Comparison of ENCODE assay signal across 20 cellular contexts in the genomic region with DNA sequence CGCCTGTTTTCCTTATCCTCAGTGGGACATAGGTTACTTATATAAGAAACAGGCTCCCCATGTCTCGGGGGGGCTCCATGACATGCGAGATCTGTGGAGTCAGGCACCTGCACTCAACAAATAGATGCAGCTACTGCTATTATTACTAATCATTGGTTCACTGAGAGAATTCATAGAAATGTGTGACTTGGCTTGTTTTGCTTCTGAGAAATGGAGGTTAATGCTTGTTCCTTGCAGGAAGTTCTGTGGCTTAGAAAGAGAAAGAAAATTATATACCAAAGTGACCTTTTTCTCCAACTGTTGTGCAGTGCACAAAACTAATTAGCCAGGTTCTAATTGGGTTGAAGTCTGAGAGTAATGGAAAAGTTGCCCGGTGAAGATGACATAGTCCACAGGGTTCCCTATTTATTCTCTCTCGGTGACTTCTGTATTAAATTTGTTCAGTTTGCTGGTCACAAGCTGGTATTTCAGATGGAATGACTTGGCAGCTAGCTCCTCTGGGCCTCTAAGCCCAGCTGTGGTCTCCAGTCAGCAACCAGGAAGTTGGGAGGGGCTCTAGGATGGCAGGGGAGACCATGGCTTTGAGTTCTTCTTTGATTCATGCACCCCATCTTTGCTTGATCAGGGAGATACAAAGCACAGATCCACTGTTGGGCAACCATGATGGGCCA. TPM values are rescaled to one million over a fixed set of nuclear protein-coding genes. Genes with fewer than 3 reads are reported as not detected.
DNase-seq lines count a peak whose midpoint lies in the region; ATAC-seq lines count a peak whose summit lies in the region.
"Had no signal": no experiment of that assay in that cellular context is flagged by ENCODE, and none has a peak within 500 bp of the region (broad histone marks: within the 10 kb centered on the region; RNA-seq: fewer than 3 reads in every experiment).

No MANE protein-coding gene starts in this region.

- H3K27ac Mint-ChIP-seq in activated naive CD4-positive, alpha-beta T cell treated with anti-CD3 and anti-CD28 coated beads, Interleukin-2, amount 50 U/mL, for 72 hours: peak overlapping the region; percentile 25 to 66
- H3K27ac Mint-ChIP-seq in T-helper 17 cell: peak overlapping the region; percentile 68
- H3K27ac Mint-ChIP-seq in activated naive CD8-positive, alpha-beta T cell treated with anti-CD3 and anti-CD28 coated beads, Interleukin-2, amount 50 U/mL, for 24 hours: peak overlapping the region; percentile 70
- H3K27ac Mint-ChIP-seq in stimulated activated effector memory CD8-positive, alpha-beta T cell treated with anti-CD3 and anti-CD28 coated beads, Interleukin-12 subunit alpha, Interleukin-12 subunit beta, amount 100 ng/mL, for 72 hours: peak overlapping the region; percentile 97
- no peak overlapping the region for H3K27ac Mint-ChIP-seq in stimulated activated memory B cell treated with anti-CD40 and anti-IgM and Interleukin-4, amounts not matched to agents 10 μg/mL and 1 μg/mL and 100 μg/mL, for 72 hours
- H3K27ac Mint-ChIP-seq: brain; memory B cell; stimulated activated naive B cell treated with anti-CD40 and anti-IgM and Interleukin-4, amounts not matched to agents 10 μg/mL and 1 μg/mL and 100 μg/mL, for 72 hours had no signal

- peak overlapping the region; percentile 33 for H3K4me3 Mint-ChIP-seq in T-helper 17 cell
- H3K4me3 Mint-ChIP-seq in activated naive CD8-positive, alpha-beta T cell treated with anti-CD3 and anti-CD28 coated beads, Interleukin-2, amount 50 U/mL, for 24 hours: no peak overlapping the region
- H3K4me3 Mint-ChIP-seq in stimulated activated effector memory CD8-positive, alpha-beta T cell treated with anti-CD3 and anti-CD28 coated beads, Interleukin-12 subunit alpha, Interleukin-12 subunit beta, amount 100 ng/mL, for 72 hours: peak overlapping the region; percentile 76
- H3K4me3 Mint-ChIP-seq in stimulated activated memory B cell treated with anti-CD40 and anti-IgM and Interleukin-4, amounts not matched to agents 10 μg/mL and 1 μg/mL and 100 μg/mL, for 72 hours: no peak overlapping the region
- H3K4me3 Mint-ChIP-seq: brain; memory B cell; stimulated activated naive B cell treated with anti-CD40 and anti-IgM and Interleukin-4, amounts not matched to agents 10 μg/mL and 1 μg/mL and 100 μg/mL, for 72 hours had no signal

- peaks cover 24% of the 10 kb centered on the region for H3K4me1 Mint-ChIP-seq in T-helper 17 cell
- H3K4me1 Mint-ChIP-seq in activated naive CD8-positive, alpha-beta T cell treated with anti-CD3 and anti-CD28 coated beads, Interleukin-2, amount 50 U/mL, for 24 hours: peaks cover 23% of the 10 kb centered on the region
- peaks cover 54% of the 10 kb centered on the region for H3K4me1 Mint-ChIP-seq in stimulated activated effector memory CD8-positive, alpha-beta T cell treated with anti-CD3 and anti-CD28 coated beads, Interleukin-12 subunit alpha, Interleukin-12 subunit beta, amount 100 ng/mL, for 72 hours
- H3K4me1 Mint-ChIP-seq in stimulated activated memory B cell treated with anti-CD40 and anti-IgM and Interleukin-4, amounts not matched to agents 10 μg/mL and 1 μg/mL and 100 μg/mL, for 72 hours: no peaks in the 10 kb centered on the region
- H3K4me1 Mint-ChIP-seq: memory B cell had no signal

- no peaks in the 10 kb centered on the region for H3K27me3 Mint-ChIP-seq in T-helper 17 cell
- H3K27me3 Mint-ChIP-seq in activated naive CD8-positive, alpha-beta T cell treated with anti-CD3 and anti-CD28 coated beads, Interleukin-2, amount 50 U/mL, for 24 hours: peaks cover 22% of the 10 kb centered on the region
- H3K27me3 Mint-ChIP-seq in stimulated activated memory B cell treated with anti-CD40 and anti-IgM and Interleukin-4, amounts not matched to agents 10 μg/mL and 1 μg/mL and 100 μg/mL, for 72 hours: no peaks in the 10 kb centered on the region

- no peak for DNase-seq in activated naive CD4-positive, alpha-beta T cell treated with anti-CD3 and anti-CD28 coated beads, Interleukin-2, amount 50 U/mL, for 72 hours (ENCODE audit: low spot score in 2 of 2)
- DNase-seq in activated naive CD4-positive, alpha-beta T cell (lab: John Stamatoyannopoulos, UW): no peak
- DNase-seq in T-helper 17 cell: no peak
- DNase-seq in activated naive CD8-positive, alpha-beta T cell treated with anti-CD3 and anti-CD28 coated beads, Interleukin-2, amount 50 U/mL, for 24 hours: no peak
- DNase-seq in stimulated activated effector memory CD8-positive, alpha-beta T cell treated with anti-CD3 and anti-CD28 coated beads, Interleukin-12 subunit alpha, Interleukin-12 subunit beta, amount 100 ng/mL, for 72 hours (ENCODE audit: low spot score in 2 of 2): no peak
- DNase-seq in glomerular visceral epithelial cell (ENCODE audit: extremely low spot score): no peak
- no peak for DNase-seq in OCI-M1 (lab: John Stamatoyannopoulos, UW)
- DNase-seq: HCEC 1CT; heart left ventricle; left cardiac atrium; NCI-H1092; NCI-H187; occipital lobe; small intestine; stimulated activated naive B cell treated with anti-CD40 and anti-IgM and Interleukin-4, amounts not matched to agents 10 μg/mL and 1 μg/mL and 100 μg/mL, for 72 hours; thyroid gland had no signal

- H3K9me3 ChIP-seq in T-helper 17 cell (ENCODE audit: control insufficient read depth, low read length, poor library complexity, severe bottlenecking): no peaks in the 10 kb centered on the region
- H3K9me3 ChIP-seq: BLaER1 treated with 17β-estradiol and CSF1 and Interleukin-3, amounts not matched to agents 10 nM and 100 nM; thyroid gland had no signal

- H3K36me3 Mint-ChIP-seq in activated naive CD4-positive, alpha-beta T cell treated with anti-CD3 and anti-CD28 coated beads, Interleukin-2, amount 50 U/mL, for 72 hours: peaks cover 0 to 7% of the 10 kb centered on the region in 2 donors
- no peaks in the 10 kb centered on the region for H3K36me3 Mint-ChIP-seq in T-helper 17 cell (ENCODE audit: low read depth)
- H3K36me3 Mint-ChIP-seq in activated naive CD8-positive, alpha-beta T cell treated with anti-CD3 and anti-CD28 coated beads, Interleukin-2, amount 50 U/mL, for 24 hours (ENCODE audit: low read depth): no peaks in the 10 kb centered on the region
- H3K36me3 Mint-ChIP-seq in stimulated activated effector memory CD8-positive, alpha-beta T cell treated with anti-CD3 and anti-CD28 coated beads, Interleukin-12 subunit alpha, Interleukin-12 subunit beta, amount 100 ng/mL, for 72 hours: peaks cover 8% of the 10 kb centered on the region
- H3K36me3 Mint-ChIP-seq in stimulated activated memory B cell treated with anti-CD40 and anti-IgM and Interleukin-4, amounts not matched to agents 10 μg/mL and 1 μg/mL and 100 μg/mL, for 72 hours: no peaks in the 10 kb centered on the region
- H3K36me3 Mint-ChIP-seq: brain; memory B cell; stimulated activated naive B cell treated with anti-CD40 and anti-IgM and Interleukin-4, amounts not matched to agents 10 μg/mL and 1 μg/mL and 100 μg/mL, for 72 hours had no signal

- ATAC-seq in activated naive CD4-positive, alpha-beta T cell treated with anti-CD3 and anti-CD28 coated beads, Interleukin-2, amount 50 U/mL, for 72 hours: peak; percentile 18
- no peak for ATAC-seq in T-helper 17 cell
- ATAC-seq in activated naive CD8-positive, alpha-beta T cell treated with anti-CD3 and anti-CD28 coated beads, Interleukin-2, amount 50 U/mL, for 24 hours: peak; percentile 35
- peak; percentile 72 for ATAC-seq in stimulated activated effector memory CD8-positive, alpha-beta T cell treated with anti-CD3 and anti-CD28 coated beads, Interleukin-12 subunit alpha, Interleukin-12 subunit beta, amount 100 ng/mL, for 72 hours
- ATAC-seq in stimulated activated memory B cell treated with anti-CD40 and anti-IgM and Interleukin-4, amounts not matched to agents 10 μg/mL and 1 μg/mL and 100 μg/mL, for 72 hours: no peak
- ATAC-seq: heart left ventricle; left cardiac atrium; stimulated activated naive B cell treated with anti-CD40 and anti-IgM and Interleukin-4, amounts not matched to agents 10 μg/mL and 1 μg/mL and 100 μg/mL, for 72 hours had no signal

- H3K9me3 Mint-ChIP-seq in activated naive CD4-positive, alpha-beta T cell treated with anti-CD3 and anti-CD28 coated beads, Interleukin-2, amount 50 U/mL, for 72 hours: no peaks in the 10 kb centered on the region
- H3K9me3 Mint-ChIP-seq in activated naive CD8-positive, alpha-beta T cell treated with anti-CD3 and anti-CD28 coated beads, Interleukin-2, amount 50 U/mL, for 24 hours: no peaks in the 10 kb centered on the region
- no peaks in the 10 kb centered on the region for H3K9me3 Mint-ChIP-seq in stimulated activated effector memory CD8-positive, alpha-beta T cell treated with anti-CD3 and anti-CD28 coated beads, Interleukin-12 subunit alpha, Interleukin-12 subunit beta, amount 100 ng/mL, for 72 hours
- no peaks in the 10 kb centered on the region for H3K9me3 Mint-ChIP-seq in stimulated activated memory B cell treated with anti-CD40 and anti-IgM and Interleukin-4, amounts not matched to agents 10 μg/mL and 1 μg/mL and 100 μg/mL, for 72 hours
- H3K9me3 Mint-ChIP-seq: brain, memory B cell had no signal

RNA-seq across cellular contexts. Expression of a gene that starts 17.6 kb away (rescaled TPM):
- total RNA-seq in activated naive CD4-positive, alpha-beta T cell treated with anti-CD3 and anti-CD28 coated beads, Interleukin-2, amount 50 U/mL, for 72 hours: 10 to 100 TPM; 21.8 to 26.1 TPM
- total RNA-seq in T-helper 17 cell: 100 to 1,000 TPM; 130 to 139 TPM

Comparison
In these comparisons a context has a peak if more than half of its experiments do, and no peak if none do; other contexts are left out.
1. ATAC-seq: peak in activated naive CD4-positive, alpha-beta T cell treated with anti-CD3 and anti-CD28 coated beads, Interleukin-2, amount 50 U/mL, for 72 hours (2 of 2), activated naive CD8-positive, alpha-beta T cell treated with anti-CD3 and anti-CD28 coated beads, Interleukin-2, amount 50 U/mL, for 24 hours (single experiment) and stimulated activated effector memory CD8-positive, alpha-beta T cell treated with anti-CD3 and anti-CD28 coated beads, Interleukin-12 subunit alpha, Interleukin-12 subunit beta, amount 100 ng/mL, for 72 hours (single experiment); none in T-helper 17 cell (single experiment) and stimulated activated memory B cell treated with anti-CD40 and anti-IgM and Interleukin-4, amounts not matched to agents 10 μg/mL and 1 μg/mL and 100 μg/mL, for 72 hours (single experiment).
2. H3K4me3 Mint-ChIP-seq: peak in T-helper 17 cell (single experiment) and stimulated activated effector memory CD8-positive, alpha-beta T cell treated with anti-CD3 and anti-CD28 coated beads, Interleukin-12 subunit alpha, Interleukin-12 subunit beta, amount 100 ng/mL, for 72 hours (single experiment); none in activated naive CD8-positive, alpha-beta T cell treated with anti-CD3 and anti-CD28 coated beads, Interleukin-2, amount 50 U/mL, for 24 hours (single experiment) and stimulated activated memory B cell treated with anti-CD40 and anti-IgM and Interleukin-4, amounts not matched to agents 10 μg/mL and 1 μg/mL and 100 μg/mL, for 72 hours (single experiment).
3. RNA of a gene that starts 17.6 kb away (total RNA-seq): 130 to 139 TPM in T-helper 17 cell; 21.8 to 26.1 TPM in activated naive CD4-positive, alpha-beta T cell treated with anti-CD3 and anti-CD28 coated beads, Interleukin-2, amount 50 U/mL, for 72 hours; every median in the first group is over 4 times any median in the second.